In the genomic region with DNA sequence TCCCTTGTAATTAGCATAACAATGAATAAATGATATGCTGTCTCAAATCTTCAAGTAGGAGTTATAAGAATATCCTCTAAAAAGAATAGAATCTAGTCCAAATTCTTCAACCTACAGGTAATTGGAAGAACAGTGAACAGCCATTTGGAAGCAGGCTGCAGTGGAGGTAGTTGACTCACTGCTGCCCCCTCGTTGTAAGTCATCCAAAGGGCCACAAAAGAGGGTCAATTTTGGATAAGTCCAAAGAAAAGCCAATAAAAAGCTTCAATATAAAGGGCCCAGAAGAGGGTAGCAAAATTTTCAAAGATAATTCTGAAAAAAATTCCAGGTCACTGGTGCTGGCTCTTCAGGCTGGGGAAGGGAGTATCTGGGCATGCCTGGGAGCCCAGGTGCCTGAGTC, we compare ENCODE assay signal across 8 cellular contexts.
A peak's percentile ranks its signal among the peaks of the same experiment; 100 is the strongest.
DNase-seq lines count a peak whose midpoint lies in the region; ATAC-seq, FAIRE-seq and TF ChIP-seq lines count a peak whose summit lies in the region.

No MANE protein-coding gene starts in this region.

- H3K4me1 ChIP-seq in iPS DF 6.9 (ENCODE audit: control insufficient read depth, insufficient read depth, low read length), result no peaks in the 10 kb centered on the region

- peak; percentile 47 for TF ChIP-seq CTCF in AG10803 (conservative IDR thresholded peaks at IDR 0.05; ENCODE audit: low read length)

- no peak for DNase-seq in AG10803 (ENCODE audit: low read depth)
- peak; percentile 33 for DNase-seq in H7
- peak; percentile 44 for DNase-seq in SW480 (ENCODE audit: low spot score)
- DNase-seq in iPS DF 6.9 (ENCODE audit: low read depth, low spot score), result peak; percentile 1
- DNase-seq in urothelium cell line (ENCODE audit: low spot score), result no peak
- DNase-seq in anterior cingulate cortex (lab: John Stamatoyannopoulos, UW), result no peak
- DNase-seq in NCI-H345 treated with DMSO at 0.1 percent for 48 hours (lab: John Stamatoyannopoulos, UW; ENCODE audit: unreplicated experiment), result no peak

- no peaks in the 10 kb centered on the region for H3K27me3 ChIP-seq in H7 (ENCODE audit: control insufficient read depth, insufficient read depth, low read length)
- no peaks in the 10 kb centered on the region for H3K27me3 ChIP-seq in iPS DF 6.9 (ENCODE audit: control insufficient read depth, insufficient read depth, low read length)

- no peak for ATAC-seq in HG03196 (IDR thresholded peaks at IDR 0.05; ENCODE audit: unreplicated experiment)

- WGBS in iPS DF 6.9 (ENCODE audit: insufficient coverage, insufficient read length), result no CpG with 5 or more reads among the region's 1 CpG

- FAIRE-seq in urothelium cell line (lab: Jason Lieb, UNC), result no peak

- H3K27ac ChIP-seq in iPS DF 6.9 (ENCODE audit: low read length), result no peak overlapping the region

- H3K4me3 ChIP-seq in AG10803 (ENCODE audit: low read length) (no peak overlapping the region), H7 (ENCODE audit: insufficient read depth, low read depth, low read length) (no peak overlapping the region), iPS DF 6.9 (ENCODE audit: low read length) (no peak overlapping the region)

- H3K9me3 ChIP-seq in iPS DF 6.9 (ENCODE audit: control insufficient read depth, insufficient read depth, low read length), result no peaks in the 10 kb centered on the region

- H3K36me3 ChIP-seq in H7 (replicated peaks; ENCODE audit: control insufficient read depth, insufficient read depth, low read length) (no peaks in the 10 kb centered on the region), iPS DF 6.9 (ENCODE audit: control insufficient read depth, insufficient read depth, low read length) (no peaks in the 10 kb centered on the region)

Comparison
In these comparisons a context has a peak if more than half of its experiments do, and no peak if none do; other contexts are left out.
1. DNase-seq: peak in H7 (single experiment), SW480 (single experiment) and iPS DF 6.9 (single experiment); none in AG10803 (single experiment), urothelium cell line (single experiment), anterior cingulate cortex (0 of 58) and NCI-H345 treated with DMSO at 0.1 percent for 48 hours (single experiment).